ENCODE assay signal across 1 cellular context in genomic region chr6:37819177-37819801, GRCh38.
TF ChIP-seq lines count a peak whose summit lies in the region.

Gene ZFAND3, plus strand, starts transcription at chr6:37819727. Its CDS starts 219 bp downstream, at chr6:37819946.

TF ChIP-seq in HEK293, 187 proteins besides CTCF, POLR2A, EP300 and RAD21 (continued from another document and continues in another):
- TF ChIP-seq ZNF670 (tag by site-specific recombination; IDR thresholded peaks at IDR 0.05; ENCODE audit: low read depth): no peak
- TF ChIP-seq ZNF280D (tag by site-specific recombination; IDR thresholded peaks at IDR 0.05): no peak
- TF ChIP-seq ZNF791 (tag by site-specific recombination; IDR thresholded peaks at IDR 0.05): no peak
- TF ChIP-seq, protein P1, sequence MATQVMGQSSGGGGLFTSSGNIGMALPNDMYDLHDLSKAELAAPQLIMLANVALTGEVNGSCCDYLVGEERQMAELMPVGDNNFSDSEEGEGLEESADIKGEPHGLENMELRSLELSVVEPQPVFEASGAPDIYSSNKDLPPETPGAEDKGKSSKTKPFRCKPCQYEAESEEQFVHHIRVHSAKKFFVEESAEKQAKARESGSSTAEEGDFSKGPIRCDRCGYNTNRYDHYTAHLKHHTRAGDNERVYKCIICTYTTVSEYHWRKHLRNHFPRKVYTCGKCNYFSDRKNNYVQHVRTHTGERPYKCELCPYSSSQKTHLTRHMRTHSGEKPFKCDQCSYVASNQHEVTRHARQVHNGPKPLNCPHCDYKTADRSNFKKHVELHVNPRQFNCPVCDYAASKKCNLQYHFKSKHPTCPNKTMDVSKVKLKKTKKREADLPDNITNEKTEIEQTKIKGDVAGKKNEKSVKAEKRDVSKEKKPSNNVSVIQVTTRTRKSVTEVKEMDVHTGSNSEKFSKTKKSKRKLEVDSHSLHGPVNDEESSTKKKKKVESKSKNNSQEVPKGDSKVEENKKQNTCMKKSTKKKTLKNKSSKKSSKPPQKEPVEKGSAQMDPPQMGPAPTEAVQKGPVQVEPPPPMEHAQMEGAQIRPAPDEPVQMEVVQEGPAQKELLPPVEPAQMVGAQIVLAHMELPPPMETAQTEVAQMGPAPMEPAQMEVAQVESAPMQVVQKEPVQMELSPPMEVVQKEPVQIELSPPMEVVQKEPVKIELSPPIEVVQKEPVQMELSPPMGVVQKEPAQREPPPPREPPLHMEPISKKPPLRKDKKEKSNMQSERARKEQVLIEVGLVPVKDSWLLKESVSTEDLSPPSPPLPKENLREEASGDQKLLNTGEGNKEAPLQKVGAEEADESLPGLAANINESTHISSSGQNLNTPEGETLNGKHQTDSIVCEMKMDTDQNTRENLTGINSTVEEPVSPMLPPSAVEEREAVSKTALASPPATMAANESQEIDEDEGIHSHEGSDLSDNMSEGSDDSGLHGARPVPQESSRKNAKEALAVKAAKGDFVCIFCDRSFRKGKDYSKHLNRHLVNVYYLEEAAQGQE (tag by site-specific recombination; IDR thresholded peaks at IDR 0.05): 0 out of 2 replicates have a peak, but pooled peaks have one; percentile 21
- peak; percentile 75 for TF ChIP-seq ZNF335 (tag by site-specific recombination; conservative IDR thresholded peaks at IDR 0.05)
- TF ChIP-seq ZNF544 (tag by site-specific recombination; IDR thresholded peaks at IDR 0.05): no peak
- TF ChIP-seq, protein P2, sequence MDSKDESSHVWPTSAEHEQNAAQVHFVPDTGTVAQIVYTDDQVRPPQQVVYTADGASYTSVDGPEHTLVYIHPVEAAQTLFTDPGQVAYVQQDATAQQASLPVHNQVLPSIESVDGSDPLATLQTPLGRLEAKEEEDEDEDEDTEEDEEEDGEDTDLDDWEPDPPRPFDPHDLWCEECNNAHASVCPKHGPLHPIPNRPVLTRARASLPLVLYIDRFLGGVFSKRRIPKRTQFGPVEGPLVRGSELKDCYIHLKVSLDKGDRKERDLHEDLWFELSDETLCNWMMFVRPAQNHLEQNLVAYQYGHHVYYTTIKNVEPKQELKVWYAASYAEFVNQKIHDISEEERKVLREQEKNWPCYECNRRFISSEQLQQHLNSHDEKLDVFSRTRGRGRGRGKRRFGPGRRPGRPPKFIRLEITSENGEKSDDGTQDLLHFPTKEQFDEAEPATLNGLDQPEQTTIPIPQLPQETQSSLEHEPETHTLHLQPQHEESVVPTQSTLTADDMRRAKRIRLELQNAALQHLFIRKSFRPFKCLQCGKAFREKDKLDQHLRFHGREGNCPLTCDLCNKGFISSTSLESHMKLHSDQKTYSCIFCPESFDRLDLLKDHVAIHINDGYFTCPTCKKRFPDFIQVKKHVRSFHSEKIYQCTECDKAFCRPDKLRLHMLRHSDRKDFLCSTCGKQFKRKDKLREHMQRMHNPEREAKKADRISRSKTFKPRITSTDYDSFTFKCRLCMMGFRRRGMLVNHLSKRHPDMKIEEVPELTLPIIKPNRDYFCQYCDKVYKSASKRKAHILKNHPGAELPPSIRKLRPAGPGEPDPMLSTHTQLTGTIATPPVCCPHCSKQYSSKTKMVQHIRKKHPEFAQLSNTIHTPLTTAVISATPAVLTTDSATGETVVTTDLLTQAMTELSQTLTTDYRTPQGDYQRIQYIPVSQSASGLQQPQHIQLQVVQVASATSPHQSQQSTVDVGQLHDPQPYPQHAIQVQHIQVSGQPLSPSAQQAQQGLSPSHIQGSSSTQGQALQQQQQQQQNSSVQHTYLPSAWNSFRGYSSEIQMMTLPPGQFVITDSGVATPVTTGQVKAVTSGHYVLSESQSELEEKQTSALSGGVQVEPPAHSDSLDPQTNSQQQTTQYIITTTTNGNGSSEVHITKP (tag by site-specific recombination; IDR thresholded peaks at IDR 0.05): peak; percentile 100
- 0 out of 2 replicates have a peak, but pooled peaks have one; percentile 57 for TF ChIP-seq ZSCAN16 (tag by site-specific recombination; IDR thresholded peaks at IDR 0.05)
- TF ChIP-seq, protein P3, sequence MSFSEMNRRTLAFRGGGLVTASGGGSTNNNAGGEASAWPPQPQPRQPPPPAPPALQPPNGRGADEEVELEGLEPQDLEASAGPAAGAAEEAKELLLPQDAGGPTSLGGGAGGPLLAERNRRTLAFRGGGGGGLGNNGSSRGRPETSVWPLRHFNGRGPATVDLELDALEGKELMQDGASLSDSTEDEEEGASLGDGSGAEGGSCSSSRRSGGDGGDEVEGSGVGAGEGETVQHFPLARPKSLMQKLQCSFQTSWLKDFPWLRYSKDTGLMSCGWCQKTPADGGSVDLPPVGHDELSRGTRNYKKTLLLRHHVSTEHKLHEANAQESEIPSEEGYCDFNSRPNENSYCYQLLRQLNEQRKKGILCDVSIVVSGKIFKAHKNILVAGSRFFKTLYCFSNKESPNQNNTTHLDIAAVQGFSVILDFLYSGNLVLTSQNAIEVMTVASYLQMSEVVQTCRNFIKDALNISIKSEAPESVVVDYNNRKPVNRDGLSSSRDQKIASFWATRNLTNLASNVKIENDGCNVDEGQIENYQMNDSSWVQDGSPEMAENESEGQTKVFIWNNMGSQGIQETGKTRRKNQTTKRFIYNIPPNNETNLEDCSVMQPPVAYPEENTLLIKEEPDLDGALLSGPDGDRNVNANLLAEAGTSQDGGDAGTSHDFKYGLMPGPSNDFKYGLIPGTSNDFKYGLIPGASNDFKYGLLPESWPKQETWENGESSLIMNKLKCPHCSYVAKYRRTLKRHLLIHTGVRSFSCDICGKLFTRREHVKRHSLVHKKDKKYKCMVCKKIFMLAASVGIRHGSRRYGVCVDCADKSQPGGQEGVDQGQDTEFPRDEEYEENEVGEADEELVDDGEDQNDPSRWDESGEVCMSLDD (tag by site-specific recombination; IDR thresholded peaks at IDR 0.05): peak; percentile 56; the same call in 1 of the 2 replicates
- peak; percentile 10; the same call in 1 of the 2 replicates for TF ChIP-seq ZNF623 (tag by site-specific recombination; IDR thresholded peaks at IDR 0.05)
- peak; percentile 85 for TF ChIP-seq ZBTB17 (tag by site-specific recombination; IDR thresholded peaks at IDR 0.05)
- peak; percentile 59; the same call in 1 of the 2 replicates for TF ChIP-seq KLF7 (tag by site-specific recombination; IDR thresholded peaks at IDR 0.05; ENCODE audit: borderline replicate concordance)
- TF ChIP-seq ZBTB7A (tag by site-specific recombination; IDR thresholded peaks at IDR 0.05; ENCODE audit: low read depth): peak; percentile 99
- TF ChIP-seq ZNF221 (tag by site-specific recombination; IDR thresholded peaks at IDR 0.05; ENCODE audit: borderline replicate concordance): no peak
- no peak for TF ChIP-seq ZNF10 (tag by site-specific recombination; IDR thresholded peaks at IDR 0.05)
- TF ChIP-seq, protein P4, sequence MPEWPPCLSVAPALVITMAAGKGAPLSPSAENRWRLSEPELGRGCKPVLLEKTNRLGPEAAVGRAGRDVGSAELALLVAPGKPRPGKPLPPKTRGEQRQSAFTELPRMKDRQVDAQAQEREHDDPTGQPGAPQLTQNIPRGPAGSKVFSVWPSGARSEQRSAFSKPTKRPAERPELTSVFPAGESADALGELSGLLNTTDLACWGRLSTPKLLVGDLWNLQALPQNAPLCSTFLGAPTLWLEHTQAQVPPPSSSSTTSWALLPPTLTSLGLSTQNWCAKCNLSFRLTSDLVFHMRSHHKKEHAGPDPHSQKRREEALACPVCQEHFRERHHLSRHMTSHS (tag by site-specific recombination; IDR thresholded peaks at IDR 0.05): 0 out of 2 replicates have a peak, but pooled peaks have one; percentile 17
- TF ChIP-seq SP3 (tag by site-specific recombination; IDR thresholded peaks at IDR 0.05): peak; percentile 94
- TF ChIP-seq ZBTB26 (tag by site-specific recombination; optimal IDR thresholded peaks at IDR 0.05): peak; percentile 74
- TF ChIP-seq ZBTB20 (tag by site-specific recombination; IDR thresholded peaks at IDR 0.05): peak; percentile 79; the same call in 1 of the 2 replicates
- TF ChIP-seq ZNF24 (tag by site-specific recombination; IDR thresholded peaks at IDR 0.05): peak; percentile 64; the same call in 1 of the 2 replicates
- TF ChIP-seq ZNF184 (tag by site-specific recombination; IDR thresholded peaks at IDR 0.05): no peak
- no peak for TF ChIP-seq ZNF777 (tag by site-specific recombination; IDR thresholded peaks at IDR 0.05; ENCODE audit: borderline replicate concordance)
- 0 out of 2 replicates have a peak, but pooled peaks have one; percentile 76 for TF ChIP-seq ZNF391 (tag by site-specific recombination; IDR thresholded peaks at IDR 0.05; ENCODE audit: borderline replicate concordance, low read depth)
- 0 out of 2 replicates have a peak, but pooled peaks have one; percentile 20 for TF ChIP-seq ZNF423 (tag by site-specific recombination; IDR thresholded peaks at IDR 0.05)
- TF ChIP-seq ZEB2 (tag by site-specific recombination; IDR thresholded peaks at IDR 0.05): peak; percentile 99
- no peak for TF ChIP-seq ZNF404 (tag by site-specific recombination; IDR thresholded peaks at IDR 0.05)
- TF ChIP-seq ZNF639 (tag by site-specific recombination; IDR thresholded peaks at IDR 0.05): peak; percentile 87
- TF ChIP-seq ZNF202 (tag by site-specific recombination; IDR thresholded peaks at IDR 0.05; ENCODE audit: borderline replicate concordance): no peak
- TF ChIP-seq, protein P5, sequence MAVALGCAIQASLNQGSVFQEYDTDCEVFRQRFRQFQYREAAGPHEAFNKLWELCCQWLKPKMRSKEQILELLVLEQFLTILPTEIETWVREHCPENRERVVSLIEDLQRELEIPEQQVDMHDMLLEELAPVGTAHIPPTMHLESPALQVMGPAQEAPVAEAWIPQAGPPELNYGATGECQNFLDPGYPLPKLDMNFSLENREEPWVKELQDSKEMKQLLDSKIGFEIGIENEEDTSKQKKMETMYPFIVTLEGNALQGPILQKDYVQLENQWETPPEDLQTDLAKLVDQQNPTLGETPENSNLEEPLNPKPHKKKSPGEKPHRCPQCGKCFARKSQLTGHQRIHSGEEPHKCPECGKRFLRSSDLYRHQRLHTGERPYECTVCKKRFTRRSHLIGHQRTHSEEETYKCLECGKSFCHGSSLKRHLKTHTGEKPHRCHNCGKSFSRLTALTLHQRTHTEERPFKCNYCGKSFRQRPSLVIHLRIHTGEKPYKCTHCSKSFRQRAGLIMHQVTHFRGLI (tag by site-specific recombination; IDR thresholded peaks at IDR 0.05): peak; percentile 99
- peak; percentile 71; the same call in 1 of the 2 replicates for TF ChIP-seq ZNF843 (tag by site-specific recombination; IDR thresholded peaks at IDR 0.05)
- TF ChIP-seq ZNF37A (tag by site-specific recombination; IDR thresholded peaks at IDR 0.05): peak; percentile 84
- peak; percentile 82; the same call in 1 of the 2 replicates for TF ChIP-seq ZNF2 (tag by site-specific recombination; IDR thresholded peaks at IDR 0.05)
- TF ChIP-seq ZNF561 (tag by site-specific recombination; IDR thresholded peaks at IDR 0.05; ENCODE audit: borderline replicate concordance): peak; percentile 92
- TF ChIP-seq KLF1 (tag by site-specific recombination; IDR thresholded peaks at IDR 0.05): peak; percentile 81
- TF ChIP-seq ZBTB48 (tag by site-specific recombination; IDR thresholded peaks at IDR 0.05): peak; percentile 35; the same call in 1 of the 2 replicates
- TF ChIP-seq GLIS1 (tag by site-specific recombination; IDR thresholded peaks at IDR 0.05): peak; percentile 66
- TF ChIP-seq ZNF292 (tag by site-specific recombination; IDR thresholded peaks at IDR 0.05; ENCODE audit: borderline replicate concordance, low read depth): no peak
- TF ChIP-seq GLI4 (tag by site-specific recombination; IDR thresholded peaks at IDR 0.05): 0 out of 2 replicates have a peak, but pooled peaks have one; percentile 67
- TF ChIP-seq ZNF76 (tag by site-specific recombination; IDR thresholded peaks at IDR 0.05; ENCODE audit: borderline replicate concordance, low read depth): peak; percentile 80
- TF ChIP-seq ZNF785 (tag by site-specific recombination; IDR thresholded peaks at IDR 0.05): no peak
- TF ChIP-seq ZIC2 (tag by site-specific recombination; IDR thresholded peaks at IDR 0.05): peak; percentile 72
